ENCODE assay signal across 9 cellular contexts in the genomic region with DNA sequence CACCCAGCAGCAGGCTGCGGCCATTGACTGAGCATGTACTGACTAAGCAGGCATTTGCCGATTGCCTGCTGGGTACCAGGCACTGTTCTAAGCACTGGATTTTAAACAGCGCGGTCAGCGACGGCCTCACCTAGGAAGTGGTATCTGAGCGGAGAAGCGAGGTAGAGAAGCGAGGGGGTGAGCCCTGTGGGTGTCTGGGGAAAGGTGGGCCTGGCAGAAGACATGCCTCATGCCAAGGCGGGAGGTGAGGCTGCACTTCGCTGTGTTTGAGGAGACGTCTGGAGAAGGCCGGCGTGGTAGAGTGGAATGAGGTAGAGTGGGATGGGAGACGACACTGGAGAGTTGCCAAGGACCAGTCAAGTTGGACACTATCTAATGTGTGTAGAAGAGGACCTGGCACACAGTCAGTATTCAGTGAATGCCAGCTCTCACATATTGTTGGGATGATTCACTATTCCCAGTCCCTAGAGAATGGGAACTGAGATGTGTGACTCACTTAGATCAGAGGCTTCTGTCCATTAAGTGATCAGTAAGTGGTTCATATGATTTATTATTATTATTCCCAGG. TPM values are rescaled to one million over a fixed set of nuclear protein-coding genes. Genes with fewer than 3 reads are reported as not detected.
DNase-seq lines count a peak whose midpoint lies in the region; ATAC-seq, FAIRE-seq and TF ChIP-seq lines count a peak whose summit lies in the region.
"Had no signal": no experiment of that assay in that cellular context is flagged by ENCODE, and none has a peak within 500 bp of the region (broad histone marks: within the 10 kb centered on the region; RNA-seq: fewer than 3 reads in every experiment).

No MANE protein-coding gene starts in this region.

- no peak overlapping the region for H3K27ac ChIP-seq in neural cell (ENCODE audit: low read length)

- TF ChIP-seq EP300 in neural cell (conservative IDR thresholded peaks at IDR 0.05; ENCODE audit: poor library complexity, severe bottlenecking): no peak

- no peak for TF ChIP-seq CTCF in neural cell (IDR thresholded peaks at IDR 0.05; ENCODE audit: poor library complexity, severe bottlenecking)

- FAIRE-seq in GM19239 (lab: Jason Lieb, UNC): no peak

- no peak overlapping the region for H3K9ac ChIP-seq in neural cell (ENCODE audit: low read length)

- H3K4me2 ChIP-seq in neural cell (ENCODE audit: low read length): no peak overlapping the region

- no peak for TF ChIP-seq RAD21 in neural cell (conservative IDR thresholded peaks at IDR 0.05)

- peak overlapping the region; percentile 79 for H3K4me3 ChIP-seq in neural cell (ENCODE audit: low read length)

- H3K27me3 ChIP-seq in neural cell (ENCODE audit: insufficient read depth, low read depth, low read length): peaks cover 5% of the 10 kb centered on the region
- H3K27me3 ChIP-seq: uterus had no signal

- no peaks in the 10 kb centered on the region for H4K20me1 ChIP-seq in neural cell (ENCODE audit: insufficient read depth)

- no peaks in the 10 kb centered on the region for H3K79me2 ChIP-seq in neural cell (replicated peaks; ENCODE audit: insufficient read depth, low read length)

- ATAC-seq in HG02763 (IDR thresholded peaks at IDR 0.05; ENCODE audit: unreplicated experiment) (no peak), HG03442 (IDR thresholded peaks at IDR 0.05; ENCODE audit: unreplicated experiment) (no peak), HG02981 (IDR thresholded peaks at IDR 0.05; ENCODE audit: unreplicated experiment) (no peak)

- no peaks in the 10 kb centered on the region for H3K9me3 ChIP-seq in neural cell (ENCODE audit: low read length)
- H3K9me3 ChIP-seq: uterus had no signal

- no peaks in the 10 kb centered on the region for H3F3A ChIP-seq in neural cell (ENCODE audit: insufficient read depth, low read length, poor library complexity, severe bottlenecking)

- no peaks in the 10 kb centered on the region for H3K9me2 ChIP-seq in neural cell (ENCODE audit: insufficient read depth, low read length)

- no peaks in the 10 kb centered on the region for H3K36me3 ChIP-seq in neural cell (ENCODE audit: insufficient read depth, low read length)
- H3K36me3 ChIP-seq: uterus had no signal

- DNase-seq in EH (ENCODE audit: low read depth) (peak; percentile 96), NCI-H226 (peak; percentile 93), dermis microvascular lymphatic vessel endothelial cell (ENCODE audit: low read depth in 2 of 2) (peak; percentile 94 to 97), GM19239 (ENCODE audit: insufficient read length, low spot score) (no peak)

- H2AFZ ChIP-seq in neural cell (ENCODE audit: low read depth, low read length): no peak overlapping the region

TF ChIP-seq in neural cell, 6 proteins besides CTCF, POLR2A, EP300 and RAD21:
- TF ChIP-seq POLR2AphosphoS5 (IDR thresholded peaks at IDR 0.05) (no peak), EZH2 (IDR thresholded peaks at IDR 0.05; ENCODE audit: borderline replicate concordance, insufficient read depth, low read length, poor library complexity, severe bottlenecking) (no peak), TAF1 (IDR thresholded peaks at IDR 0.05; ENCODE audit: low read depth) (no peak), MXI1 (conservative IDR thresholded peaks at IDR 0.05; ENCODE audit: poor library complexity, severe bottlenecking) (no peak), SMC3 (conservative IDR thresholded peaks at IDR 0.05; ENCODE audit: poor library complexity) (no peak)
- TF ChIP-seq, protein P1, sequence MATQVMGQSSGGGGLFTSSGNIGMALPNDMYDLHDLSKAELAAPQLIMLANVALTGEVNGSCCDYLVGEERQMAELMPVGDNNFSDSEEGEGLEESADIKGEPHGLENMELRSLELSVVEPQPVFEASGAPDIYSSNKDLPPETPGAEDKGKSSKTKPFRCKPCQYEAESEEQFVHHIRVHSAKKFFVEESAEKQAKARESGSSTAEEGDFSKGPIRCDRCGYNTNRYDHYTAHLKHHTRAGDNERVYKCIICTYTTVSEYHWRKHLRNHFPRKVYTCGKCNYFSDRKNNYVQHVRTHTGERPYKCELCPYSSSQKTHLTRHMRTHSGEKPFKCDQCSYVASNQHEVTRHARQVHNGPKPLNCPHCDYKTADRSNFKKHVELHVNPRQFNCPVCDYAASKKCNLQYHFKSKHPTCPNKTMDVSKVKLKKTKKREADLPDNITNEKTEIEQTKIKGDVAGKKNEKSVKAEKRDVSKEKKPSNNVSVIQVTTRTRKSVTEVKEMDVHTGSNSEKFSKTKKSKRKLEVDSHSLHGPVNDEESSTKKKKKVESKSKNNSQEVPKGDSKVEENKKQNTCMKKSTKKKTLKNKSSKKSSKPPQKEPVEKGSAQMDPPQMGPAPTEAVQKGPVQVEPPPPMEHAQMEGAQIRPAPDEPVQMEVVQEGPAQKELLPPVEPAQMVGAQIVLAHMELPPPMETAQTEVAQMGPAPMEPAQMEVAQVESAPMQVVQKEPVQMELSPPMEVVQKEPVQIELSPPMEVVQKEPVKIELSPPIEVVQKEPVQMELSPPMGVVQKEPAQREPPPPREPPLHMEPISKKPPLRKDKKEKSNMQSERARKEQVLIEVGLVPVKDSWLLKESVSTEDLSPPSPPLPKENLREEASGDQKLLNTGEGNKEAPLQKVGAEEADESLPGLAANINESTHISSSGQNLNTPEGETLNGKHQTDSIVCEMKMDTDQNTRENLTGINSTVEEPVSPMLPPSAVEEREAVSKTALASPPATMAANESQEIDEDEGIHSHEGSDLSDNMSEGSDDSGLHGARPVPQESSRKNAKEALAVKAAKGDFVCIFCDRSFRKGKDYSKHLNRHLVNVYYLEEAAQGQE (IDR thresholded peaks at IDR 0.05; ENCODE audit: borderline replicate concordance): no peak

RNA-seq across cellular contexts. Expression of a gene that starts 14.4 kb away (rescaled TPM):
- total RNA-seq in dermis microvascular lymphatic vessel endothelial cell: 1.6 and 2.1 TPM in 2 replicates
- polyA plus RNA-seq in neural cell: 1.7 and 3.4 TPM in 2 replicates
- 2.3 TPM in 1 of 2 replicates, not detected in the other for polyA minus RNA-seq in neural cell

RNA-seq across cellular contexts. Expression of a gene that starts 22.6 kb away (rescaled TPM):
- 7.7 and 9.5 TPM in 2 replicates for total RNA-seq in dermis microvascular lymphatic vessel endothelial cell
- polyA plus RNA-seq in neural cell: 11.6 and 12.2 TPM in 2 replicates
- polyA minus RNA-seq in neural cell: 15.1 and 15.9 TPM in 2 replicates
